ENCODE assay signal across 1 cellular context in the genomic region with DNA sequence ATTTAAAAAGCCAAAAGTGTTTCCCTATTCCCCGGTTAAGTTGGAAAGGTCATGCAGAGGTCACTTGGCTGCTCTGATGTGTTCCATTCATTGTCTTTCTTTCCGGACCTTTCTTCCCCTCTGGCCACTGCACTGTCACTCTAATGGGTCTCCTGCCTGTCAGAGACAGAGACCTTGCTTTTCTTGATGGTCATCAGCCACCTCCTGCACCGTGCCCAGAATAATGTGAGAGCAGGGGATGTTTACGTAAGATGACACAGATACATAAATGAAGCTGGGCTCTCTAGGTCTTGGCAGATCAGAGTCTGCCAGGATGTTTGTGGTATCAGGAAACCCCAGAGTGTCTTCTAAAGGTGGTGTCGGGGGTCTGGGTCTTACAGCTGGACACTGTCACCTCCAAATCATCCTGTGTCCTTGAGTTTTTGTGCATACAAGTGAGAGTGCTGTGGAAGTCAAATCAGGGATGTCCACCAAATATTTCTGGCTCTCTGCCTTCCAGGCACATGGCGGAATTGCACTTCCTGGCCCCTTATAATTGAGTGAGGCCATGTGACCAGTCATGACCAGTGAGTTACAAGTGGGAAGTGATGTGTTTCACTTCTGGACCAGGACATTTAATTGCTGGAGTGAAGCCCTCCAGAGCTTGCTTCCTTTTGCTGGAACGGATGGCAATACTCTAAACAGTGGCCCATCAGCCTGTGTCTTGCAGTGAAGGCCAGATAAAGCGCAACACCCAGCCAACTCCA.
TF ChIP-seq lines count a peak whose summit lies in the region.

No MANE protein-coding gene starts in this region.

TF ChIP-seq in K562, 482 proteins besides CTCF, POLR2A, EP300 and RAD21 (continued from another document):
- TF ChIP-seq, protein P1, sequence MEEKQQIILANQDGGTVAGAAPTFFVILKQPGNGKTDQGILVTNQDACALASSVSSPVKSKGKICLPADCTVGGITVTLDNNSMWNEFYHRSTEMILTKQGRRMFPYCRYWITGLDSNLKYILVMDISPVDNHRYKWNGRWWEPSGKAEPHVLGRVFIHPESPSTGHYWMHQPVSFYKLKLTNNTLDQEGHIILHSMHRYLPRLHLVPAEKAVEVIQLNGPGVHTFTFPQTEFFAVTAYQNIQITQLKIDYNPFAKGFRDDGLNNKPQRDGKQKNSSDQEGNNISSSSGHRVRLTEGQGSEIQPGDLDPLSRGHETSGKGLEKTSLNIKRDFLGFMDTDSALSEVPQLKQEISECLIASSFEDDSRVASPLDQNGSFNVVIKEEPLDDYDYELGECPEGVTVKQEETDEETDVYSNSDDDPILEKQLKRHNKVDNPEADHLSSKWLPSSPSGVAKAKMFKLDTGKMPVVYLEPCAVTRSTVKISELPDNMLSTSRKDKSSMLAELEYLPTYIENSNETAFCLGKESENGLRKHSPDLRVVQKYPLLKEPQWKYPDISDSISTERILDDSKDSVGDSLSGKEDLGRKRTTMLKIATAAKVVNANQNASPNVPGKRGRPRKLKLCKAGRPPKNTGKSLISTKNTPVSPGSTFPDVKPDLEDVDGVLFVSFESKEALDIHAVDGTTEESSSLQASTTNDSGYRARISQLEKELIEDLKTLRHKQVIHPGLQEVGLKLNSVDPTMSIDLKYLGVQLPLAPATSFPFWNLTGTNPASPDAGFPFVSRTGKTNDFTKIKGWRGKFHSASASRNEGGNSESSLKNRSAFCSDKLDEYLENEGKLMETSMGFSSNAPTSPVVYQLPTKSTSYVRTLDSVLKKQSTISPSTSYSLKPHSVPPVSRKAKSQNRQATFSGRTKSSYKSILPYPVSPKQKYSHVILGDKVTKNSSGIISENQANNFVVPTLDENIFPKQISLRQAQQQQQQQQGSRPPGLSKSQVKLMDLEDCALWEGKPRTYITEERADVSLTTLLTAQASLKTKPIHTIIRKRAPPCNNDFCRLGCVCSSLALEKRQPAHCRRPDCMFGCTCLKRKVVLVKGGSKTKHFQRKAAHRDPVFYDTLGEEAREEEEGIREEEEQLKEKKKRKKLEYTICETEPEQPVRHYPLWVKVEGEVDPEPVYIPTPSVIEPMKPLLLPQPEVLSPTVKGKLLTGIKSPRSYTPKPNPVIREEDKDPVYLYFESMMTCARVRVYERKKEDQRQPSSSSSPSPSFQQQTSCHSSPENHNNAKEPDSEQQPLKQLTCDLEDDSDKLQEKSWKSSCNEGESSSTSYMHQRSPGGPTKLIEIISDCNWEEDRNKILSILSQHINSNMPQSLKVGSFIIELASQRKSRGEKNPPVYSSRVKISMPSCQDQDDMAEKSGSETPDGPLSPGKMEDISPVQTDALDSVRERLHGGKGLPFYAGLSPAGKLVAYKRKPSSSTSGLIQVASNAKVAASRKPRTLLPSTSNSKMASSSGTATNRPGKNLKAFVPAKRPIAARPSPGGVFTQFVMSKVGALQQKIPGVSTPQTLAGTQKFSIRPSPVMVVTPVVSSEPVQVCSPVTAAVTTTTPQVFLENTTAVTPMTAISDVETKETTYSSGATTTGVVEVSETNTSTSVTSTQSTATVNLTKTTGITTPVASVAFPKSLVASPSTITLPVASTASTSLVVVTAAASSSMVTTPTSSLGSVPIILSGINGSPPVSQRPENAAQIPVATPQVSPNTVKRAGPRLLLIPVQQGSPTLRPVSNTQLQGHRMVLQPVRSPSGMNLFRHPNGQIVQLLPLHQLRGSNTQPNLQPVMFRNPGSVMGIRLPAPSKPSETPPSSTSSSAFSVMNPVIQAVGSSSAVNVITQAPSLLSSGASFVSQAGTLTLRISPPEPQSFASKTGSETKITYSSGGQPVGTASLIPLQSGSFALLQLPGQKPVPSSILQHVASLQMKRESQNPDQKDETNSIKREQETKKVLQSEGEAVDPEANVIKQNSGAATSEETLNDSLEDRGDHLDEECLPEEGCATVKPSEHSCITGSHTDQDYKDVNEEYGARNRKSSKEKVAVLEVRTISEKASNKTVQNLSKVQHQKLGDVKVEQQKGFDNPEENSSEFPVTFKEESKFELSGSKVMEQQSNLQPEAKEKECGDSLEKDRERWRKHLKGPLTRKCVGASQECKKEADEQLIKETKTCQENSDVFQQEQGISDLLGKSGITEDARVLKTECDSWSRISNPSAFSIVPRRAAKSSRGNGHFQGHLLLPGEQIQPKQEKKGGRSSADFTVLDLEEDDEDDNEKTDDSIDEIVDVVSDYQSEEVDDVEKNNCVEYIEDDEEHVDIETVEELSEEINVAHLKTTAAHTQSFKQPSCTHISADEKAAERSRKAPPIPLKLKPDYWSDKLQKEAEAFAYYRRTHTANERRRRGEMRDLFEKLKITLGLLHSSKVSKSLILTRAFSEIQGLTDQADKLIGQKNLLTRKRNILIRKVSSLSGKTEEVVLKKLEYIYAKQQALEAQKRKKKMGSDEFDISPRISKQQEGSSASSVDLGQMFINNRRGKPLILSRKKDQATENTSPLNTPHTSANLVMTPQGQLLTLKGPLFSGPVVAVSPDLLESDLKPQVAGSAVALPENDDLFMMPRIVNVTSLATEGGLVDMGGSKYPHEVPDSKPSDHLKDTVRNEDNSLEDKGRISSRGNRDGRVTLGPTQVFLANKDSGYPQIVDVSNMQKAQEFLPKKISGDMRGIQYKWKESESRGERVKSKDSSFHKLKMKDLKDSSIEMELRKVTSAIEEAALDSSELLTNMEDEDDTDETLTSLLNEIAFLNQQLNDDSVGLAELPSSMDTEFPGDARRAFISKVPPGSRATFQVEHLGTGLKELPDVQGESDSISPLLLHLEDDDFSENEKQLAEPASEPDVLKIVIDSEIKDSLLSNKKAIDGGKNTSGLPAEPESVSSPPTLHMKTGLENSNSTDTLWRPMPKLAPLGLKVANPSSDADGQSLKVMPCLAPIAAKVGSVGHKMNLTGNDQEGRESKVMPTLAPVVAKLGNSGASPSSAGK (IDR thresholded peaks at IDR 0.05), result peak; percentile 36; the same call in 1 of the 2 replicates
- TF ChIP-seq ETV1 (tag; conservative IDR thresholded peaks at IDR 0.05; ENCODE audit: low read depth), result 0 out of 2 replicates have a peak, but pooled peaks have one; percentile 7
- TF ChIP-seq, protein P2, sequence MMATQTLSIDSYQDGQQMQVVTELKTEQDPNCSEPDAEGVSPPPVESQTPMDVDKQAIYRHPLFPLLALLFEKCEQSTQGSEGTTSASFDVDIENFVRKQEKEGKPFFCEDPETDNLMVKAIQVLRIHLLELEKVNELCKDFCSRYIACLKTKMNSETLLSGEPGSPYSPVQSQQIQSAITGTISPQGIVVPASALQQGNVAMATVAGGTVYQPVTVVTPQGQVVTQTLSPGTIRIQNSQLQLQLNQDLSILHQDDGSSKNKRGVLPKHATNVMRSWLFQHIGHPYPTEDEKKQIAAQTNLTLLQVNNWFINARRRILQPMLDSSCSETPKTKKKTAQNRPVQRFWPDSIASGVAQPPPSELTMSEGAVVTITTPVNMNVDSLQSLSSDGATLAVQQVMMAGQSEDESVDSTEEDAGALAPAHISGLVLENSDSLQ (IDR thresholded peaks at IDR 0.05), result peak; percentile 42
- 0 out of 2 replicates have a peak, but pooled peaks have one; percentile 29 for TF ChIP-seq L3MBTL2 (IDR thresholded peaks at IDR 0.05)
- TF ChIP-seq, protein P3, sequence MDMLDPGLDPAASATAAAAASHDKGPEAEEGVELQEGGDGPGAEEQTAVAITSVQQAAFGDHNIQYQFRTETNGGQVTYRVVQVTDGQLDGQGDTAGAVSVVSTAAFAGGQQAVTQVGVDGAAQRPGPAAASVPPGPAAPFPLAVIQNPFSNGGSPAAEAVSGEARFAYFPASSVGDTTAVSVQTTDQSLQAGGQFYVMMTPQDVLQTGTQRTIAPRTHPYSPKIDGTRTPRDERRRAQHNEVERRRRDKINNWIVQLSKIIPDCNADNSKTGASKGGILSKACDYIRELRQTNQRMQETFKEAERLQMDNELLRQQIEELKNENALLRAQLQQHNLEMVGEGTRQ (CRISPR knock-in tag; IDR thresholded peaks at IDR 0.05), result peak; percentile 73
- peak; percentile 28 for TF ChIP-seq NFYB (IDR thresholded peaks at IDR 0.05; ENCODE audit: extremely low read depth, insufficient read length)
- no peak for TF ChIP-seq RCOR1 (IDR thresholded peaks at IDR 0.05; ENCODE audit: borderline replicate concordance in 1 of 2, low read depth in 2 of 2, low read length in 2 of 2)
- TF ChIP-seq, protein P4, sequence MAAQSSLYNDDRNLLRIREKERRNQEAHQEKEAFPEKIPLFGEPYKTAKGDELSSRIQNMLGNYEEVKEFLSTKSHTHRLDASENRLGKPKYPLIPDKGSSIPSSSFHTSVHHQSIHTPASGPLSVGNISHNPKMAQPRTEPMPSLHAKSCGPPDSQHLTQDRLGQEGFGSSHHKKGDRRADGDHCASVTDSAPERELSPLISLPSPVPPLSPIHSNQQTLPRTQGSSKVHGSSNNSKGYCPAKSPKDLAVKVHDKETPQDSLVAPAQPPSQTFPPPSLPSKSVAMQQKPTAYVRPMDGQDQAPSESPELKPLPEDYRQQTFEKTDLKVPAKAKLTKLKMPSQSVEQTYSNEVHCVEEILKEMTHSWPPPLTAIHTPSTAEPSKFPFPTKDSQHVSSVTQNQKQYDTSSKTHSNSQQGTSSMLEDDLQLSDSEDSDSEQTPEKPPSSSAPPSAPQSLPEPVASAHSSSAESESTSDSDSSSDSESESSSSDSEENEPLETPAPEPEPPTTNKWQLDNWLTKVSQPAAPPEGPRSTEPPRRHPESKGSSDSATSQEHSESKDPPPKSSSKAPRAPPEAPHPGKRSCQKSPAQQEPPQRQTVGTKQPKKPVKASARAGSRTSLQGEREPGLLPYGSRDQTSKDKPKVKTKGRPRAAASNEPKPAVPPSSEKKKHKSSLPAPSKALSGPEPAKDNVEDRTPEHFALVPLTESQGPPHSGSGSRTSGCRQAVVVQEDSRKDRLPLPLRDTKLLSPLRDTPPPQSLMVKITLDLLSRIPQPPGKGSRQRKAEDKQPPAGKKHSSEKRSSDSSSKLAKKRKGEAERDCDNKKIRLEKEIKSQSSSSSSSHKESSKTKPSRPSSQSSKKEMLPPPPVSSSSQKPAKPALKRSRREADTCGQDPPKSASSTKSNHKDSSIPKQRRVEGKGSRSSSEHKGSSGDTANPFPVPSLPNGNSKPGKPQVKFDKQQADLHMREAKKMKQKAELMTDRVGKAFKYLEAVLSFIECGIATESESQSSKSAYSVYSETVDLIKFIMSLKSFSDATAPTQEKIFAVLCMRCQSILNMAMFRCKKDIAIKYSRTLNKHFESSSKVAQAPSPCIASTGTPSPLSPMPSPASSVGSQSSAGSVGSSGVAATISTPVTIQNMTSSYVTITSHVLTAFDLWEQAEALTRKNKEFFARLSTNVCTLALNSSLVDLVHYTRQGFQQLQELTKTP (IDR thresholded peaks at IDR 0.05; ENCODE audit: low read depth in 1 of 2, partially characterized antibody in 2 of 2), result peak in 1 of 2 experiments; percentile 28
- no peak for TF ChIP-seq MEIS2 (IDR thresholded peaks at IDR 0.05; ENCODE audit: partially characterized antibody)
- TF ChIP-seq ZKSCAN1 (IDR thresholded peaks at IDR 0.05; ENCODE audit: low read depth, low read length), result no peak
